Comparison of ENCODE assay signal across 8 cellular contexts in genomic region chr1:63557365-63557987, GRCh38. TPM values are rescaled to one million over a fixed set of nuclear protein-coding genes. Genes with fewer than 3 reads are reported as not detected.
DNase-seq lines count a peak whose midpoint lies in the region; ATAC-seq, FAIRE-seq and TF ChIP-seq lines count a peak whose summit lies in the region.

No MANE protein-coding gene starts in this region.

- CTCF ChIA-PET in PC-3 (lab: Charles Lee): interaction anchor here (0.5 to 0.8 kb wide), 5 partner anchors 41 to 1521 kb away, joined by 3 to 4 read pairs (median 4); no protein-coding TSS in a partner anchor
- CTCF ChIA-PET in H1 (lab: Charles Lee; ENCODE audit: partially characterized antibody): interaction anchor here (0.7 to 11.7 kb wide), 18 partner anchors 8 to 551 kb away, joined by 3 to 153 read pairs (median 4); partner anchors contain the start of gene PGM1

- no peak overlapping the region for H3K4ac ChIP-seq in H1 (replicated peaks; ENCODE audit: insufficient read length, low read depth, low read length)

- TF ChIP-seq CTCF in PC-3 (conservative IDR thresholded peaks at IDR 0.05; ENCODE audit: low read depth, low read length): peak; percentile 87
- peak; percentile 12 to 71 (median 71) for TF ChIP-seq CTCF in H1 (IDR thresholded peaks at IDR 0.05; ENCODE audit: control extremely low read depth in 1 of 3, insufficient read depth in 1 of 3, low read depth in 1 of 3, low read length in 3 of 3)
- peak; percentile 42 for TF ChIP-seq CTCF in psoas muscle (IDR thresholded peaks at IDR 0.05)

- H3K9me3 ChIP-seq in PC-3 (ENCODE audit: low read length): no peaks in the 10 kb centered on the region
- H3K9me3 ChIP-seq in H1 (ENCODE audit: insufficient read depth in 2 of 2, low read depth in 1 of 2, low read length in 1 of 2): no peaks in the 10 kb centered on the region
- H3K9me3 ChIP-seq in psoas muscle: no peaks in the 10 kb centered on the region
- no peaks in the 10 kb centered on the region for H3K9me3 ChIP-seq in right cardiac atrium (ENCODE audit: control insufficient read depth, low read length)

- FAIRE-seq in GM18507 (lab: Jason Lieb, UNC) (peak; percentile 49), H1 (lab: Jason Lieb, UNC) (peak; percentile 82)

- no peak overlapping the region for H3K18ac ChIP-seq in H1 (ENCODE audit: extremely low read depth, low read length)

- H3K14ac ChIP-seq in H1 (ENCODE audit: insufficient read length): no peak overlapping the region

- no peak overlapping the region for H3K23ac ChIP-seq in H1 (ENCODE audit: insufficient read length)

- H2BK5ac ChIP-seq in H1 (ENCODE audit: low read depth, low read length): no peak overlapping the region

- 58% methylated on average over 6 of the region's 6 CpGs; no CpG with 5 or more reads in 1 of the 2 experiments for WGBS in H1 (ENCODE audit: extremely low coverage in 1 of 2, insufficient coverage in 1 of 2, insufficient read length in 1 of 2, insufficient replicate concordance in 2 of 2, low coverage in 1 of 2, low lambda C conversion rate in 2 of 2, missing lambda C conversion rate in 1 of 2), 2 experiments
- WGBS in psoas muscle, 3 donors: 75 to 79% (median 78%) methylated on average over 6 of the region's 6 CpGs
- WGBS in right cardiac atrium: 74% methylated on average over 6 of the region's 6 CpGs

- TF ChIP-seq EP300 in H1 (IDR thresholded peaks at IDR 0.05; ENCODE audit: borderline replicate concordance in 1 of 2, low read depth in 2 of 2, low read length in 2 of 2): no peak

- H4K5ac ChIP-seq in H1 (ENCODE audit: insufficient read length, low read depth, low read length): peak overlapping the region; percentile 47

- H2AK5ac ChIP-seq in H1 (ENCODE audit: low read depth, low read length): no peak overlapping the region

- TF ChIP-seq RAD21 in H1 (IDR thresholded peaks at IDR 0.05 in 1 of 2, conservative IDR thresholded peaks at IDR 0.05 in 1 of 2; ENCODE audit: low read depth in 2 of 2, low read length in 2 of 2): peak; percentile 64 to 76

- no peak overlapping the region for H4K8ac ChIP-seq in H1 (ENCODE audit: extremely low read depth, insufficient read depth, low read length)

- no peak overlapping the region for H2BK20ac ChIP-seq in H1 (ENCODE audit: low read length)

- ATAC-seq in PC-3: peak; percentile 73
- peak in 1 of 4 donors; percentile 54 for ATAC-seq in psoas muscle
- ATAC-seq in GM21423 (IDR thresholded peaks at IDR 0.05; ENCODE audit: unreplicated experiment): no peak
- no peak for ATAC-seq in right cardiac atrium

- H3K4me2 ChIP-seq in PC-3 (ENCODE audit: low read length) (no peak overlapping the region), H1 (ENCODE audit: insufficient read depth in 1 of 2, low read depth in 2 of 2, low read length in 2 of 2) (no peak overlapping the region; a peak in 1 of 4 replicates)

- H3K27ac ChIP-seq in PC-3 (ENCODE audit: low read length) (no peak overlapping the region), H1 (ENCODE audit: low read depth, low read length) (no peak overlapping the region), psoas muscle (no peak overlapping the region), right cardiac atrium (ENCODE audit: low read length) (no peak overlapping the region)

- DNase-seq in AG20443 (ENCODE audit: low spot score) (peak; percentile 44), GM18507 (ENCODE audit: extremely low spot score, insufficient read length, low read depth) (no peak), PC-3 (peak; percentile 75), H1 (ENCODE audit: low read depth in 1 of 2, low spot score in 2 of 2) (peak in 1 of 2 experiments; percentile 72), psoas muscle (no peak), right cardiac atrium (no peak)
- DNase-seq in activated CD4-positive, CD25-positive, alpha-beta regulatory T cell (lab: John Stamatoyannopoulos, UW): no peak

- TF ChIP-seq POLR2A in H1 (IDR thresholded peaks at IDR 0.05; ENCODE audit: control extremely low read depth in 1 of 2, low read depth in 2 of 2, low read length in 2 of 2): no peak

- H4K20me1 ChIP-seq in PC-3 (ENCODE audit: low read length) (no peaks in the 10 kb centered on the region), H1 (replicated peaks in 1 of 2; ENCODE audit: control insufficient read depth in 1 of 2, insufficient read depth in 2 of 2, low read length in 2 of 2) (no peaks in the 10 kb centered on the region)

- H3K4me1 ChIP-seq in PC-3 (ENCODE audit: insufficient read depth, low read length) (no peaks in the 10 kb centered on the region), H1 (replicated peaks in 1 of 4; ENCODE audit: control insufficient read depth in 3 of 4, insufficient read depth in 4 of 4, low read length in 3 of 4) (peaks cover 0 to 4% (median 0%) of the 10 kb centered on the region in 4 experiments; a peak in 1 of 7 replicates), psoas muscle (no peaks in the 10 kb centered on the region), right cardiac atrium (ENCODE audit: control insufficient read depth, insufficient read depth, low read length) (no peaks in the 10 kb centered on the region)

- H3K79me1 ChIP-seq in H1 (ENCODE audit: low read depth, low read length): no peaks in the 10 kb centered on the region

- H3K4me3 ChIP-seq in PC-3 (ENCODE audit: low read length) (no peak overlapping the region), H1 (ENCODE audit: extremely low read depth in 1 of 4, insufficient read depth in 2 of 4, low read depth in 3 of 4, low read length in 4 of 4) (no peak overlapping the region), psoas muscle (no peak overlapping the region), right cardiac atrium (ENCODE audit: low read length) (no peak overlapping the region)

- no peaks in the 10 kb centered on the region for H3K79me2 ChIP-seq in PC-3 (ENCODE audit: low read length)
- H3K79me2 ChIP-seq in H1 (ENCODE audit: control insufficient read depth in 1 of 2, insufficient read depth in 2 of 2, low read length in 2 of 2): no peaks in the 10 kb centered on the region

- H2AFZ ChIP-seq in PC-3 (ENCODE audit: low read length): 0 out of 2 replicates have a peak overlapping the region, but pooled peaks have one; percentile 2
- 0 out of 2 replicates have a peak overlapping the region, but pooled peaks have one; percentile 54 for H2AFZ ChIP-seq in H1 (ENCODE audit: low read length)

- no peaks in the 10 kb centered on the region for H3F3A ChIP-seq in PC-3 (ENCODE audit: low read length, unreplicated experiment)

- H3K36me3 ChIP-seq in PC-3 (ENCODE audit: low read depth, low read length) (no peaks in the 10 kb centered on the region), H1 (ENCODE audit: control insufficient read depth in 2 of 4, insufficient read depth in 4 of 4, low read length in 3 of 4) (no peaks in the 10 kb centered on the region), psoas muscle (ENCODE audit: insufficient read depth in 1 of 2, low read depth in 1 of 2) (peaks cover 0 to 12% of the 10 kb centered on the region in 2 donors)

- no TSS peak for BruUV-seq in PC-3 (replicated peaks; lab: Mats Ljungman, UMichigan)

- H2BK120ac ChIP-seq in H1 (replicated peaks; ENCODE audit: low read depth, low read length): no peak overlapping the region

- H2BK15ac ChIP-seq in H1 (ENCODE audit: low read length): no peak overlapping the region

- H3K9me2 ChIP-seq in PC-3 (replicated peaks; ENCODE audit: low read length): no peaks in the 10 kb centered on the region

- H2BK12ac ChIP-seq in H1 (ENCODE audit: low read depth, low read length): no peak overlapping the region

- no peaks in the 10 kb centered on the region for H3K23me2 ChIP-seq in H1 (ENCODE audit: low read depth, low read length)

- no peak overlapping the region for H3K56ac ChIP-seq in H1 (replicated peaks; ENCODE audit: insufficient read length, low read depth, low read length)

- POLR2A ChIA-PET in PC-3 (lab: Charles Lee; ENCODE audit: unreplicated experiment) (interaction anchor here (0.7 kb wide), 1 partner anchor 115 kb away, joined by 4 read pairs; no protein-coding TSS in a partner anchor), H1 (lab: Charles Lee; ENCODE audit: partially characterized antibody) (no interaction called here)

- H4K91ac ChIP-seq in H1 (replicated peaks; ENCODE audit: insufficient read length, low read length): no peak overlapping the region

- intact Hi-C loops in PC-3 (cut with micrococcal nuclease) (loop anchor here (1.0 kb wide), 1 partner anchor 689 kb away; no protein-coding TSS in a partner anchor), psoas muscle (cut with DNase I) (no loop called here), right cardiac atrium (cut with DNase I) (no loop called here)

- H3K9ac ChIP-seq in PC-3 (ENCODE audit: low read length) (no peak overlapping the region), H1 (replicated peaks in 1 of 4; ENCODE audit: extremely low read depth in 1 of 4, low read depth in 3 of 4, low read length in 3 of 4) (no peak overlapping the region)

- no peaks in the 10 kb centered on the region for H3K27me3 ChIP-seq in PC-3 (ENCODE audit: low read length)
- H3K27me3 ChIP-seq in H1 (replicated peaks in 1 of 4; ENCODE audit: control insufficient read depth in 3 of 4, extremely low read depth in 1 of 4, insufficient read depth in 3 of 4, low read length in 3 of 4): no peaks in the 10 kb centered on the region
- no peaks in the 10 kb centered on the region for H3K27me3 ChIP-seq in psoas muscle (ENCODE audit: insufficient read depth in 3 of 3, low read length in 2 of 3)
- H3K27me3 ChIP-seq in right cardiac atrium (ENCODE audit: control insufficient read depth, insufficient read depth): no peaks in the 10 kb centered on the region

RNA-seq across cellular contexts. Expression of gene EFCAB7, which starts 34.2 kb away (rescaled TPM):
- total RNA-seq in PC-3 (2014; rRNA removed): 3.6 and 4.5 TPM in 2 replicates
- 2.5 and 3.1 TPM in 2 replicates for total RNA-seq in H1 (2021; fragmentation: NEBNext Ultra II Directional; extraction: Animal tissue kit (Norgen Biotek cat#: 25700))
- 0.55 and 1.1 TPM in 2 replicates for polyA plus RNA-seq in H1 (2011; rRNA removed)
- 1.4 TPM for polyA plus RNA-seq in H1 (2011; cell fraction: cytosol; rRNA removed)
- 0.44 TPM for polyA plus RNA-seq in H1 (2011; cell fraction: nucleus; rRNA removed)
- 1.8 to 3.4 TPM (median 2.4 TPM) in 4 replicates for polyA plus RNA-seq in H1 (2012, experiment 1 of 2)
- 0.26 TPM for polyA plus RNA-seq in H1 (2012, experiment 2 of 2)
- polyA plus RNA-seq in H1 (2013, experiment 1 of 2): 3.8 TPM
- polyA plus RNA-seq in H1 (2013, experiment 2 of 2): 3.0 TPM
- polyA minus RNA-seq in H1 (2011; rRNA and poly(A)+ RNA removed): 1.2 and 1.3 TPM in 2 replicates
- 0.66 TPM for polyA minus RNA-seq in H1 (2011; cell fraction: cytosol; rRNA and poly(A)+ RNA removed)
- polyA minus RNA-seq in H1 (2011; cell fraction: nucleus; rRNA and poly(A)+ RNA removed): 2.6 TPM
- 10 to 100 TPM in 3 of 4 donors, 1 to 10 TPM in 1; 3.4 to 16.4 (median 10.6) TPM for total RNA-seq in psoas muscle
- polyA plus RNA-seq in psoas muscle: 1 to 10 TPM; 2.0 to 4.9 (median 4.5) TPM
- total RNA-seq in right cardiac atrium: 10 to 100 TPM in 3 of 4 donors, 1 to 10 TPM in 1; 6.4 to 16.7 (median 13.0) TPM
- 11.0 TPM for polyA plus RNA-seq in right cardiac atrium

RNA-seq across cellular contexts. Expression of gene ITGB3BP, which starts 34.5 kb away (rescaled TPM):
- total RNA-seq in PC-3 (2014; rRNA removed): 31.3 and 44.8 TPM in 2 replicates
- total RNA-seq in H1 (2021; fragmentation: NEBNext Ultra II Directional; extraction: Animal tissue kit (Norgen Biotek cat#: 25700)): 43.3 and 49.1 TPM in 2 replicates
- polyA plus RNA-seq in H1 (2011; rRNA removed): 8.4 and 17.6 TPM in 2 replicates
- 26.9 TPM for polyA plus RNA-seq in H1 (2011; cell fraction: cytosol; rRNA removed)
- polyA plus RNA-seq in H1 (2011; cell fraction: nucleus; rRNA removed): 8.8 TPM
- polyA plus RNA-seq in H1 (2012, experiment 1 of 2): 22.5 to 38.5 TPM (median 23.5 TPM) in 4 replicates
- polyA plus RNA-seq in H1 (2012, experiment 2 of 2): 22.3 TPM
- 70.0 TPM for polyA plus RNA-seq in H1 (2013, experiment 1 of 2)
- polyA plus RNA-seq in H1 (2013, experiment 2 of 2): 66.5 TPM
- 5.2 and 9.4 TPM in 2 replicates for polyA minus RNA-seq in H1 (2011; rRNA and poly(A)+ RNA removed)
- polyA minus RNA-seq in H1 (2011; cell fraction: cytosol; rRNA and poly(A)+ RNA removed): 7.4 TPM
- polyA minus RNA-seq in H1 (2011; cell fraction: nucleus; rRNA and poly(A)+ RNA removed): 27.7 TPM
- 10 to 100 TPM in 1 of 4 donors, 1 to 10 TPM in 3; 3.3 to 12.9 (median 5.4) TPM for total RNA-seq in psoas muscle
- polyA plus RNA-seq in psoas muscle: 1 to 10 TPM; 2.0 to 5.9 (median 4.1) TPM
- 10 to 100 TPM in 2 of 4 donors, 1 to 10 TPM in 2; 5.7 to 16.7 (median 10.6) TPM for total RNA-seq in right cardiac atrium
- polyA plus RNA-seq in right cardiac atrium: 7.6 TPM

RNA-seq across cellular contexts. Expression of gene PGM1, which starts 35.7 kb away (rescaled TPM):
- total RNA-seq in PC-3 (2014; rRNA removed) (124 and 132 TPM in 2 replicates), psoas muscle (100 to 1,000 TPM; 327 to 543 (median 456) TPM), right cardiac atrium (100 to 1,000 TPM; 220 to 255 (median 232) TPM)
- 60.2 and 65.4 TPM in 2 replicates for total RNA-seq in H1 (2021; fragmentation: NEBNext Ultra II Directional; extraction: Animal tissue kit (Norgen Biotek cat#: 25700))
- polyA plus RNA-seq in H1 (2011; rRNA removed) (33.0 and 37.4 TPM in 2 replicates), psoas muscle (100 to 1,000 TPM in 2 of 3 donors, 10 to 100 TPM in 1; 59.6 to 364 (median 305) TPM), right cardiac atrium (96.2 TPM)
- 40.6 TPM for polyA plus RNA-seq in H1 (2011; cell fraction: cytosol; rRNA removed)
- 41.9 TPM for polyA plus RNA-seq in H1 (2011; cell fraction: nucleus; rRNA removed)
- 60.4 to 75.1 TPM (median 68.0 TPM) in 4 replicates for polyA plus RNA-seq in H1 (2012, experiment 1 of 2)
- 48.0 TPM for polyA plus RNA-seq in H1 (2012, experiment 2 of 2)
- polyA plus RNA-seq in H1 (2013, experiment 1 of 2): 50.1 TPM
- polyA plus RNA-seq in H1 (2013, experiment 2 of 2): 47.0 TPM
- 44.4 and 48.0 TPM in 2 replicates for polyA minus RNA-seq in H1 (2011; rRNA and poly(A)+ RNA removed)
- polyA minus RNA-seq in H1 (2011; cell fraction: cytosol; rRNA and poly(A)+ RNA removed): 32.4 TPM
- polyA minus RNA-seq in H1 (2011; cell fraction: nucleus; rRNA and poly(A)+ RNA removed): 24.7 TPM

Comparison
In these comparisons a context has a peak if more than half of its experiments do, and no peak if none do; other contexts are left out.
1. DNase-seq: peak in AG20443 (single experiment) and PC-3 (single experiment); none in GM18507 (single experiment), psoas muscle (0 of 2), right cardiac atrium (0 of 3) and activated CD4-positive, CD25-positive, alpha-beta regulatory T cell (0 of 4).
2. Peak in every context shown above with its lines, with median percentiles within 50 percentile points of each other: CTCF ChIP-seq.